ENCODE assay signal across 9 cellular contexts in the genomic region with DNA sequence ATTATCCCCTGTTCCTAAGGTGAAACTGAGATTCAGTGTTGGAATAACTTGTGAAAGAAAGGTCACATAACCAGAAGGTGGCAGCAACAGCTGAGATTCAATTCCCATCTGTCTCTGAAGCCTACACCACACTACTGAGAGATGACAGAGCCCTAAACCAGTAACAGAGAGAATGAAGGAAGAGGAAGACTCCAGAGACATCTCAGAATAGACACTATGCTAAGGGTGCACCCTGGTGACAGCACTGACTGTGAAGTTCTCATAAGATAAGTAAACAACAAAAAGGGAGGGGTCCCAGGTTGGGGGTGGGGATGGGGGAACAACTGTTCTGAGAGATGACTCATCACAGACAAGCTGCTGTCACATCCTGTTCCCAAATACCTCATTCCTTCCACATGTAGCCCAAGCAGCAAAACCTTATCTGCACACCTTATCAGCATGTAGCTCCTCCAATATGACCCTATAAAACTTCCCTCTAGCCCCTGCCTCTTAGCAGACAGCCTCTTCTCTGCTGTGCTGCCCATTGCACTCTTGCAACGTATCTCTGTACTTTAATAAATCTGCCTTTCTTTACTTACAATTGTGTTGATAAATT. TPM values are rescaled to one million over a fixed set of nuclear protein-coding genes. Genes with fewer than 3 reads are reported as not detected.
DNase-seq lines count a peak whose midpoint lies in the region; ATAC-seq and TF ChIP-seq lines count a peak whose summit lies in the region.
"Had no signal": no experiment of that assay in that cellular context is flagged by ENCODE, and none has a peak within 500 bp of the region (broad histone marks: within the 10 kb centered on the region; RNA-seq: fewer than 3 reads in every experiment).

No MANE protein-coding gene starts in this region.

- TF ChIP-seq EP300 in tibial nerve (IDR thresholded peaks at IDR 0.05): no peak

- POLR2A ChIA-PET in activated CD4-positive, alpha-beta memory T cell treated with anti-CD3 and anti-CD28 coated beads, Interleukin-2, amount 10 ng/mL, durations not matched to agents 7 days and 5 days (lab: Charles Lee): no interaction called here

- CTCF ChIA-PET in activated CD4-positive, alpha-beta memory T cell treated with anti-CD3 and anti-CD28 coated beads, Interleukin-2, amount 10 ng/mL, durations not matched to agents 7 days and 5 days (lab: Charles Lee): interaction anchor here (1.1 to 1.5 kb wide), 2 partner anchors 130 to 380 kb away, joined by 3 to 4 read pairs; a partner anchor contains a TSS

- H3K27ac ChIP-seq in tibial nerve: no peak overlapping the region
- H3K27ac ChIP-seq: SJSA1 had no signal

- no peak for TF ChIP-seq CTCF in tibial nerve (IDR thresholded peaks at IDR 0.05)

- H3K4me3 Mint-ChIP-seq in activated CD4-positive, alpha-beta memory T cell treated with anti-CD3 and anti-CD28 coated beads, Interleukin-2, amount 10 ng/mL, durations not matched to agents 7 days and 5 days: no peak overlapping the region

- peaks cover 16% of the 10 kb centered on the region for H3K4me1 Mint-ChIP-seq in activated CD4-positive, alpha-beta memory T cell treated with anti-CD3 and anti-CD28 coated beads, Interleukin-2, amount 10 ng/mL, durations not matched to agents 7 days and 5 days

- H3K9me3 ChIP-seq in tibial nerve: peaks cover 0 to 52% (median 7%) of the 10 kb centered on the region in 4 donors

- H3K27ac Mint-ChIP-seq in activated CD4-positive, alpha-beta memory T cell treated with anti-CD3 and anti-CD28 coated beads, Interleukin-2, amount 10 ng/mL, durations not matched to agents 7 days and 5 days: no peak overlapping the region

- peaks cover 34% of the 10 kb centered on the region for H3K27me3 Mint-ChIP-seq in activated CD4-positive, alpha-beta memory T cell treated with anti-CD3 and anti-CD28 coated beads, Interleukin-2, amount 10 ng/mL, durations not matched to agents 7 days and 5 days

- no peaks in the 10 kb centered on the region for H3K27me3 ChIP-seq in tibial nerve
- H3K27me3 ChIP-seq: SJSA1 had no signal

- DNase-seq in DMS53 (lab: John Stamatoyannopoulos, UW) (peak; percentile 69), kidney tubule cell (ENCODE audit: low spot score) (peak; percentile 55), iPS-NIHi11 (ENCODE audit: low spot score) (no peak), tibial nerve (ENCODE audit: low spot score in 2 of 2) (no peak)
- DNase-seq in Jurkat, Clone E6-1 (ENCODE audit: low read depth, low spot score): peak; percentile 41
- peak; percentile 40 for DNase-seq in activated CD4-positive, alpha-beta memory T cell treated with anti-CD3 and anti-CD28 coated beads, Interleukin-2, amount 10 ng/mL, durations not matched to agents 7 days and 5 days

- peaks cover 20% of the 10 kb centered on the region for H3K9me3 Mint-ChIP-seq in activated CD4-positive, alpha-beta memory T cell treated with anti-CD3 and anti-CD28 coated beads, Interleukin-2, amount 10 ng/mL, durations not matched to agents 7 days and 5 days

- H3K36me3 ChIP-seq in tibial nerve: peaks cover 0 to 7% (median 0%) of the 10 kb centered on the region in 3 donors
- H3K36me3 ChIP-seq: SJSA1 had no signal

- ATAC-seq in GM21526 (IDR thresholded peaks at IDR 0.05; ENCODE audit: low FRiP score, unreplicated experiment) (no peak), GM19467 (IDR thresholded peaks at IDR 0.05; ENCODE audit: unreplicated experiment) (no peak)

- WGBS in tibial nerve, 2 donors: 79 to 100% methylated on average over 1 of the region's 1 CpG

- peaks cover 3% of the 10 kb centered on the region for H3K36me3 Mint-ChIP-seq in activated CD4-positive, alpha-beta memory T cell treated with anti-CD3 and anti-CD28 coated beads, Interleukin-2, amount 10 ng/mL, durations not matched to agents 7 days and 5 days (ENCODE audit: low read depth)

- TF ChIP-seq POLR2A in tibial nerve (IDR thresholded peaks at IDR 0.05): no peak

- no peaks in the 10 kb centered on the region for H3K4me1 ChIP-seq in tibial nerve
- H3K4me1 ChIP-seq: SJSA1 had no signal

- no peak overlapping the region for H3K4me3 ChIP-seq in Jurkat, Clone E6-1 (ENCODE audit: low read length)
- no peak overlapping the region for H3K4me3 ChIP-seq in tibial nerve
- H3K4me3 ChIP-seq: SJSA1 had no signal

RNA-seq across cellular contexts. Expression of a gene that starts 46.5 kb away (rescaled TPM):
- polyA plus RNA-seq in Jurkat, Clone E6-1 (2012; ENCODE audit: insufficient read depth, insufficient read length): 10.5 TPM
- 1 to 10 TPM; 9.4 to 10.0 TPM for total RNA-seq in activated CD4-positive, alpha-beta memory T cell treated with anti-CD3 and anti-CD28 coated beads, Interleukin-2, amount 10 ng/mL, durations not matched to agents 7 days and 5 days
- total RNA-seq in tibial nerve: 10 to 100 TPM; 14.9 to 26.7 (median 19.6) TPM

RNA-seq across cellular contexts. Expression of a gene that starts 57.8 kb away (rescaled TPM):
- polyA plus RNA-seq in Jurkat, Clone E6-1 (2012; ENCODE audit: insufficient read depth, insufficient read length): 0.61 TPM
- total RNA-seq in activated CD4-positive, alpha-beta memory T cell treated with anti-CD3 and anti-CD28 coated beads, Interleukin-2, amount 10 ng/mL, durations not matched to agents 7 days and 5 days: not detected
- total RNA-seq in tibial nerve: under 1 TPM; 0.30 to 0.66 (median 0.61) TPM
- total RNA-seq: SJSA1 had no signal

RNA-seq across cellular contexts. Expression of a gene that starts 58.8 kb away (rescaled TPM):
- 18.4 TPM for polyA plus RNA-seq in Jurkat, Clone E6-1 (2012; ENCODE audit: insufficient read depth, insufficient read length)
- total RNA-seq in activated CD4-positive, alpha-beta memory T cell treated with anti-CD3 and anti-CD28 coated beads, Interleukin-2, amount 10 ng/mL, durations not matched to agents 7 days and 5 days: 10 to 100 TPM; 24.0 to 28.9 TPM
- total RNA-seq in tibial nerve: 10 to 100 TPM; 12.2 to 24.7 (median 16.4) TPM

RNA-seq across cellular contexts. Expression of a gene that starts 59.8 kb away (rescaled TPM):
- polyA plus RNA-seq in Jurkat, Clone E6-1 (2012; ENCODE audit: insufficient read depth, insufficient read length): 4.5 TPM
- total RNA-seq in activated CD4-positive, alpha-beta memory T cell treated with anti-CD3 and anti-CD28 coated beads, Interleukin-2, amount 10 ng/mL, durations not matched to agents 7 days and 5 days: under 1 TPM; 0.78 to 0.88 TPM
- 1 to 10 TPM; 5.1 to 8.4 (median 6.7) TPM for total RNA-seq in tibial nerve

Comparison
In these comparisons a context has a peak if more than half of its experiments do, and no peak if none do; other contexts are left out.
1. DNase-seq: peak in DMS53 (single experiment), Jurkat, Clone E6-1 (single experiment), activated CD4-positive, alpha-beta memory T cell treated with anti-CD3 and anti-CD28 coated beads, Interleukin-2, amount 10 ng/mL, durations not matched to agents 7 days and 5 days (single experiment) and kidney tubule cell (single experiment); none in iPS-NIHi11 (single experiment) and tibial nerve (0 of 2).